8 cellular contexts compared by ENCODE assay signal in genomic region chr6:10837997-10838793, GRCh38. TPM values are rescaled to one million over a fixed set of nuclear protein-coding genes. Genes with fewer than 3 reads are reported as not detected.
DNase-seq lines count a peak whose midpoint lies in the region; ATAC-seq and TF ChIP-seq lines count a peak whose summit lies in the region.

MAK (minus strand) TSS chr6:10838539; CDS start chr6:10830648, 7,891 bp downstream.

- DNase-seq in NCI-H526 (lab: John Stamatoyannopoulos, UW) (peak; percentile 85 to 94), dorsolateral prefrontal cortex (peak; percentile 57 to 89 (median 74)), lower leg skin (ENCODE audit: low spot score in 2 of 2) (peak; percentile 77 to 95)
- peak; percentile 71 to 79 for DNase-seq in activated CD4-positive, alpha-beta T cell treated with anti-CD3 and anti-CD28 coated beads, Interleukin-2, amount 50 U/mL, for 24 hours (ENCODE audit: low read depth in 1 of 2, low spot score in 1 of 2)
- peak; percentile 85 for DNase-seq in stimulated activated CD4-positive, alpha-beta T cell treated with anti-CD3 and anti-CD28 coated beads, Interleukin-4, amount 100 ng/mL, for 24 hours

- peaks cover 10 to 24% (median 22%) of the 10 kb centered on the region in 11 experiments for H3K9me3 ChIP-seq in BLaER1 treated with 17β-estradiol and CSF1 and Interleukin-3, amounts not matched to agents 10 nM and 100 nM (replicated peaks in 1 of 11)

- peak in 4 of 56 donors; percentile 16 to 21 (median 18) for TF ChIP-seq CTCF in dorsolateral prefrontal cortex (IDR thresholded peaks at IDR 0.05 in 54 of 56, conservative IDR thresholded peaks at IDR 0.05 in 2 of 56; ENCODE audit: low read depth in 1 of 56, partially characterized antibody in 56 of 56)
- no peak for TF ChIP-seq CTCF in lower leg skin (IDR thresholded peaks at IDR 0.05)

- intact Hi-C loops in dorsolateral prefrontal cortex (cut with DNase I) (no loop called here), lower leg skin (cut with DNase I; ENCODE audit: low total_unique reads) (no loop called here)

- H3K36me3 ChIP-seq in BLaER1 treated with 17β-estradiol and CSF1 and Interleukin-3, amounts not matched to agents 10 nM and 100 nM: peaks cover 0 to 10% (median 0%) of the 10 kb centered on the region in 11 experiments; a peak in 5 of 22 replicates

- H3K9ac ChIP-seq in BLaER1 treated with 17β-estradiol and CSF1 and Interleukin-3, amounts not matched to agents 10 nM and 100 nM: peak within 1 kb of the TSS; percentile 22 to 86 (median 61); a peak in 20 of 22 replicates

- TF ChIP-seq POLR2A in lower leg skin (IDR thresholded peaks at IDR 0.05): no peak

- peak within 1 kb of the TSS; percentile 93 to 100 (median 99) for H3K4me2 ChIP-seq in BLaER1 treated with 17β-estradiol and CSF1 and Interleukin-3, amounts not matched to agents 10 nM and 100 nM

- WGBS in lower leg skin, 2 donors: 0% methylated on average over 41 to 49 of the region's 53 CpGs

- H4K20me1 ChIP-seq in BLaER1 treated with 17β-estradiol and CSF1 and Interleukin-3, amounts not matched to agents 10 nM and 100 nM: peaks cover 0 to 16% (median 6%) of the 10 kb centered on the region in 11 experiments; a peak in 11 of 22 replicates

- H3K27ac ChIP-seq in BLaER1 treated with 17β-estradiol and CSF1 and Interleukin-3, amounts not matched to agents 10 nM and 100 nM: peak within 1 kb of the TSS in 6 of 11 experiments; percentile 14 to 85 (median 58); a peak in 11 of 22 replicates
- H3K27ac ChIP-seq in dorsolateral prefrontal cortex: peak within 1 kb of the TSS in 5 of 59 donors; percentile 1 to 60 (median 19)

- ATAC-seq in GM19328 (IDR thresholded peaks at IDR 0.05; ENCODE audit: unreplicated experiment) (peak; percentile 92), HG03460 (IDR thresholded peaks at IDR 0.05; ENCODE audit: unreplicated experiment) (peak; percentile 82)

- H3K27me3 ChIP-seq in BLaER1 treated with 17β-estradiol and CSF1 and Interleukin-3, amounts not matched to agents 10 nM and 100 nM: peaks cover 26 to 50% (median 40%) of the 10 kb centered on the region in 11 experiments
- H3K27me3 ChIP-seq in dorsolateral prefrontal cortex: peaks cover 0 to 20% (median 0%) of the 10 kb centered on the region in 45 donors

- peaks cover 11 to 22% (median 19%) of the 10 kb centered on the region in 10 experiments for H3K4me1 ChIP-seq in BLaER1 treated with 17β-estradiol and CSF1 and Interleukin-3, amounts not matched to agents 10 nM and 100 nM

- peak within 1 kb of the TSS; percentile 62 to 82 (median 68) for H3K4me3 ChIP-seq in BLaER1 treated with 17β-estradiol and CSF1 and Interleukin-3, amounts not matched to agents 10 nM and 100 nM
- H3K4me3 ChIP-seq in dorsolateral prefrontal cortex (peak within 1 kb of the TSS; percentile 46 to 99 (median 77)), lower leg skin (ENCODE audit: low read depth, poor library complexity, severe bottlenecking) (peak within 1 kb of the TSS; percentile 54)

RNA-seq across cellular contexts. Expression of gene MAK, which starts in this region (rescaled TPM):
- total RNA-seq in dorsolateral prefrontal cortex (under 1 TPM in 37 of 120 experiments, not detected in 83; 0.12 to 0.62 (median 0.19) TPM), lower leg skin (not detected)

Comparison
In these comparisons a context has a peak if more than half of its experiments do, and no peak if none do; other contexts are left out.
1. Peak in DNase-seq and H3K4me3 ChIP-seq in dorsolateral prefrontal cortex; RNA of the gene not detected or under 1 TPM.
2. Peak in DNase-seq and H3K4me3 ChIP-seq in lower leg skin; RNA of the gene not detected or under 1 TPM.